In the genomic region with DNA sequence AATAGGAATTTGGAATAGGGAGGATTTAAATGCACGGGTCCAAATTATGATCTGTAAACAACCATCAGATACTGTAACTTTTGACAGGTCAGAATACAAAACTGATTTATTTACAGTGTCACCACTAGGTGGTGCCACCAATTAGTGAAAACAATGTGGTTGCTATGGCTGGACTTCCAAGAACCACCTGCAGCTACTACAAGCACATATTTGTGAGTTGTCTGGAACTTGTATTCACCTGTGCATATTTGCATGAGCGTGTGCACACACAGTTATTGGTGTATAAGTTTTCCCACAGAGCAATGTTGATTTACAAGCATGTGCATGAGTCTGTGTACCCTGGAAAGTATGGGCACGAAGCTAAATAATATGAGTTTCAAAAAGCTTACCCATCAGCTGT, we compare ENCODE assay signal across 8 cellular contexts. TPM values are rescaled to one million over a fixed set of nuclear protein-coding genes. Genes with fewer than 3 reads are reported as not detected.
A peak's percentile ranks its signal among the peaks of the same experiment; 100 is the strongest.
DNase-seq lines count a peak whose midpoint lies in the region; ATAC-seq, FAIRE-seq and TF ChIP-seq lines count a peak whose summit lies in the region.

No MANE protein-coding gene starts in this region.

- H4K20me1 ChIP-seq in keratinocyte (ENCODE audit: control insufficient read depth, extremely low read depth, insufficient read depth, low read length) = no peaks in the 10 kb centered on the region

- peak; percentile 29 for DNase-seq in NCI-H2171 treated with DMSO at 0.1 percent for 48 hours (lab: John Stamatoyannopoulos, UW)
- DNase-seq in NCI-H2171 (lab: John Stamatoyannopoulos, UW) = no peak
- peak; percentile 58 for DNase-seq in HCEC 1CT
- peak; percentile 71 for DNase-seq in NCI-H774 (lab: John Stamatoyannopoulos, UW)
- no peak for DNase-seq in ascending aorta (ENCODE audit: low spot score in 2 of 2)
- peak; percentile 36 for DNase-seq in keratinocyte (ENCODE audit: low read depth, low spot score)
- DNase-seq in tibial artery = no peak

- no peaks in the 10 kb centered on the region for H3K79me2 ChIP-seq in keratinocyte (ENCODE audit: control insufficient read depth, insufficient read depth, low read length)

- intact Hi-C loops in ascending aorta (cut with DNase I) = loop anchor here (1.0 to 10.0 kb wide), 4 partner anchors 42 to 408 kb away; a partner anchor contains a TSS
- intact Hi-C loops in tibial artery (cut with DNase I; ENCODE audit: low total_unique reads) = loop anchor here (2.0 kb wide), 1 partner anchor 42 kb away; no protein-coding TSS in a partner anchor

- H3K4me2 ChIP-seq in keratinocyte (ENCODE audit: control insufficient read depth, extremely low read depth, insufficient read depth, low read depth, low read length) = no peak overlapping the region

- H3K27me3 ChIP-seq in ascending aorta (no peaks in the 10 kb centered on the region), keratinocyte (ENCODE audit: control insufficient read depth, extremely low read depth, insufficient read depth, low read length) (no peaks in the 10 kb centered on the region), tibial artery (no peaks in the 10 kb centered on the region)

- H2AFZ ChIP-seq in keratinocyte (ENCODE audit: control insufficient read depth, low read length) = no peak overlapping the region

- H3K27ac ChIP-seq in ascending aorta (no peak overlapping the region), keratinocyte (ENCODE audit: control insufficient read depth, insufficient read depth, low read length) (no peak overlapping the region), tibial artery (peak overlapping the region in 1 of 2 donors; percentile 98)

- no peak for ATAC-seq in HG03442 (IDR thresholded peaks at IDR 0.05; ENCODE audit: unreplicated experiment)

- H3K9ac ChIP-seq in keratinocyte (ENCODE audit: control insufficient read depth, extremely low read depth, insufficient read depth, low read length) = no peak overlapping the region

- dilution Hi-C loops in keratinocyte (cut with MboI; ENCODE audit: extremely low pct_ligation_motif_present, low sequenced_read_pairs) = no loop called here

- no peaks in the 10 kb centered on the region for H3K9me1 ChIP-seq in keratinocyte (ENCODE audit: control insufficient read depth, extremely low read depth, insufficient read depth, low read length)

- H3K4me1 ChIP-seq in ascending aorta (peaks cover 27 to 41% of the 10 kb centered on the region in 2 donors), keratinocyte (ENCODE audit: control insufficient read depth, extremely low read depth, insufficient read depth, low read length) (peaks cover 26% of the 10 kb centered on the region), tibial artery (peaks cover 4 to 52% (median 47%) of the 10 kb centered on the region in 4 donors)

- TF ChIP-seq CTCF in ascending aorta (IDR thresholded peaks at IDR 0.05) = peak; percentile 59 to 70 (median 69)
- peak; percentile 42 to 64 (median 60) for TF ChIP-seq CTCF in keratinocyte (optimal IDR thresholded peaks at IDR 0.05 in 1 of 3, IDR thresholded peaks at IDR 0.05 in 1 of 3, conservative IDR thresholded peaks at IDR 0.05 in 1 of 3; ENCODE audit: extremely low read depth in 1 of 3, insufficient read depth in 2 of 3, low read length in 3 of 3)
- peak; percentile 78 to 85 for TF ChIP-seq CTCF in tibial artery (IDR thresholded peaks at IDR 0.05)

- H3K9me3 ChIP-seq in ascending aorta (no peaks in the 10 kb centered on the region), keratinocyte (ENCODE audit: control insufficient read depth, low read depth, low read length) (no peaks in the 10 kb centered on the region), tibial artery (no peaks in the 10 kb centered on the region)

- H3K36me3 ChIP-seq in ascending aorta (no peaks in the 10 kb centered on the region), keratinocyte (ENCODE audit: control insufficient read depth in 2 of 2, extremely low read depth in 1 of 2, insufficient read depth in 2 of 2, low read length in 2 of 2) (no peaks in the 10 kb centered on the region), tibial artery (no peaks in the 10 kb centered on the region)

- peak; percentile 84 for FAIRE-seq in keratinocyte (lab: Jason Lieb, UNC)

- H3K4me3 ChIP-seq in ascending aorta (no peak overlapping the region), keratinocyte (ENCODE audit: control insufficient read depth in 2 of 3, extremely low read depth in 1 of 3, insufficient read depth in 2 of 3, low read depth in 1 of 3, low read length in 3 of 3) (no peak overlapping the region), tibial artery (no peak overlapping the region)

RNA-seq across cellular contexts. Expression of a gene that starts 3.0 kb away (rescaled TPM):
- total RNA-seq in ascending aorta = 32.7 TPM
- not detected in 3 replicates for polyA plus RNA-seq in keratinocyte
- not detected for polyA plus RNA-seq in keratinocyte (2011; ENCODE audit: low read depth)
- polyA plus RNA-seq in keratinocyte (2011; cell fraction: cytosol; rRNA removed) = not detected in 2 replicates
- polyA plus RNA-seq in keratinocyte (2011; cell fraction: nucleus; rRNA removed) = not detected in 2 replicates
- polyA plus RNA-seq in keratinocyte (2012; ENCODE audit: low replicate concordance) = not detected in 2 replicates
- not detected in 3 replicates for polyA minus RNA-seq in keratinocyte
- polyA minus RNA-seq in keratinocyte (2011; cell fraction: cytosol; rRNA and poly(A)+ RNA removed) = not detected
- not detected in 2 replicates for polyA minus RNA-seq in keratinocyte (2011; cell fraction: nucleus; rRNA and poly(A)+ RNA removed)

RNA-seq across cellular contexts. Expression of a gene that starts 6.2 kb away (rescaled TPM):
- total RNA-seq in ascending aorta = 4.0 TPM
- not detected in 3 replicates for polyA plus RNA-seq in keratinocyte
- polyA plus RNA-seq in keratinocyte (2011; ENCODE audit: low read depth) = not detected
- not detected in 2 replicates for polyA plus RNA-seq in keratinocyte (2011; cell fraction: cytosol; rRNA removed)
- not detected in 2 replicates for polyA plus RNA-seq in keratinocyte (2011; cell fraction: nucleus; rRNA removed)
- not detected in 2 replicates for polyA plus RNA-seq in keratinocyte (2012; ENCODE audit: low replicate concordance)
- not detected in 3 replicates for polyA minus RNA-seq in keratinocyte
- polyA minus RNA-seq in keratinocyte (2011; cell fraction: cytosol; rRNA and poly(A)+ RNA removed) = not detected
- not detected in 2 replicates for polyA minus RNA-seq in keratinocyte (2011; cell fraction: nucleus; rRNA and poly(A)+ RNA removed)

RNA-seq across cellular contexts. Expression of a gene that starts 32.8 kb away (rescaled TPM):
- not detected for total RNA-seq in ascending aorta
- not detected in 3 replicates for polyA plus RNA-seq in keratinocyte
- not detected for polyA plus RNA-seq in keratinocyte (2011; ENCODE audit: low read depth)
- polyA plus RNA-seq in keratinocyte (2011; cell fraction: cytosol; rRNA removed) = not detected in 2 replicates
- polyA plus RNA-seq in keratinocyte (2011; cell fraction: nucleus; rRNA removed) = not detected in 2 replicates
- not detected in 2 replicates for polyA plus RNA-seq in keratinocyte (2012; ENCODE audit: low replicate concordance)
- not detected in 3 replicates for polyA minus RNA-seq in keratinocyte
- not detected for polyA minus RNA-seq in keratinocyte (2011; cell fraction: cytosol; rRNA and poly(A)+ RNA removed)
- polyA minus RNA-seq in keratinocyte (2011; cell fraction: nucleus; rRNA and poly(A)+ RNA removed) = not detected in 2 replicates

RNA-seq across cellular contexts. Expression of a gene that starts 54.9 kb away (rescaled TPM):
- total RNA-seq in ascending aorta = not detected
- polyA plus RNA-seq in keratinocyte = not detected in 3 replicates
- polyA plus RNA-seq in keratinocyte (2011; ENCODE audit: low read depth) = not detected
- not detected in 2 replicates for polyA plus RNA-seq in keratinocyte (2011; cell fraction: cytosol; rRNA removed)
- not detected in 2 replicates for polyA plus RNA-seq in keratinocyte (2011; cell fraction: nucleus; rRNA removed)
- polyA plus RNA-seq in keratinocyte (2012; ENCODE audit: low replicate concordance) = not detected in 2 replicates
- not detected in 3 replicates for polyA minus RNA-seq in keratinocyte
- polyA minus RNA-seq in keratinocyte (2011; cell fraction: cytosol; rRNA and poly(A)+ RNA removed) = not detected
- polyA minus RNA-seq in keratinocyte (2011; cell fraction: nucleus; rRNA and poly(A)+ RNA removed) = not detected in 2 replicates

Comparison
In these comparisons a context has a peak if more than half of its experiments do, and no peak if none do; other contexts are left out.
1. DNase-seq: peak in NCI-H2171 treated with DMSO at 0.1 percent for 48 hours (single experiment), HCEC 1CT (single experiment), NCI-H774 (single experiment) and keratinocyte (single experiment); none in NCI-H2171 (single experiment), ascending aorta (0 of 2) and tibial artery (0 of 2).
2. Peak in every context shown above with its lines, with median percentiles within 50 percentile points of each other: CTCF ChIP-seq.